ENCODE assay signal across 1 cellular context in the genomic region with DNA sequence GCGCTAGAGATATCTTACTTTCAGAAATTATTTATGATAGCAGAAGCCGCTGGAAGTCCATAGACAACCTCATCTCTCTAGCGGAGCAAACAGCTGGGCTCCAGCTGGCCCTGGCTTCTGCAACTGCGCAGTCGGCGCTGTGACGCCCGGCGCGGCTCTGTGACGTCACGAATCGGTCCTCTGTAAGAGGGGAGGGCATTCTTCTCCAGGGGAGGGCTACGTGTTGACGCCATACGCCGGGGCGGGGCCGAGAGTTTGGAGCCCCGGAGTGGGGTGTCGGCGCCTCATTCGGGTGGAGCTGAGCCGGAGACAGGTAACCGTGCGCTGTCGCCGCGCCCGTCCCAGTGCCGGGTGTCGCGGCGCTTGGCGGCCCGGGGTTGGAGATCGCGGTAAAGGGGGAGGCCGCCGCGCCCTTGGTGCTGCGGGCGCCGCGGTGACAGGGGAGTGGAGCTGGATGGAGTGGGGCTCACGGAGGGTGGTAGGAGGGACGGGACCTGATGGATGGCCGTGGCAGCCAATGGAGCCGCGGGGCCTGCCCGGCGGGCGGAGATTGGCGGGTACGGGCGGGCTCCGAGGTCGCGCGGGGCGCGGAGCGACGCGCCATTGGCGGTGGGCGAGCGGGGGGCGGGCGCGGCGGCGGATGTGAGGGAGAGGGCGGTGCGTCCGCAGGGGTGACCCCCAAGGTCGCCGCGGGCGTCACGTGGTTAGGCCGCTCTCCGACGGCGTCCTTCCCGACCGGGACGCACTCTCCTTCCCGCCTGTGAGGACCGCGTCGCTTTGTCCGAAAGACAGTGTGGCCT.
TF ChIP-seq lines count a peak whose summit lies in the region.

TSS of gene OGDH (plus strand) at position 287 of the 800 bp plus-strand sequence. CDS start 17,717 bp downstream, outside the sequence.

TF ChIP-seq in HEK293, 187 proteins besides CTCF, POLR2A, EP300 and RAD21 (continued from another document):
- TF ChIP-seq ZBTB49 (tag by site-specific recombination; IDR thresholded peaks at IDR 0.05; ENCODE audit: low read depth) (no peak), MEIS1 (CRISPR knock-in tag; IDR thresholded peaks at IDR 0.05; ENCODE audit: borderline replicate concordance) (no peak), ZNF133 (tag by site-specific recombination; IDR thresholded peaks at IDR 0.05) (no peak), PRDM10 (tag by site-specific recombination; IDR thresholded peaks at IDR 0.05) (peak; percentile 58; the same call in 1 of the 2 replicates), ZNF23 (tag by site-specific recombination; IDR thresholded peaks at IDR 0.05; ENCODE audit: borderline replicate concordance) (no peak), ZNF221 (tag by site-specific recombination; IDR thresholded peaks at IDR 0.05; ENCODE audit: borderline replicate concordance) (no peak), ZNF391 (tag by site-specific recombination; IDR thresholded peaks at IDR 0.05; ENCODE audit: borderline replicate concordance, low read depth) (peak; percentile 88; the same call in 1 of the 2 replicates), ZNF280C (tag by site-specific recombination; IDR thresholded peaks at IDR 0.05) (no peak)
